8 cellular contexts compared by ENCODE assay signal in the genomic region with DNA sequence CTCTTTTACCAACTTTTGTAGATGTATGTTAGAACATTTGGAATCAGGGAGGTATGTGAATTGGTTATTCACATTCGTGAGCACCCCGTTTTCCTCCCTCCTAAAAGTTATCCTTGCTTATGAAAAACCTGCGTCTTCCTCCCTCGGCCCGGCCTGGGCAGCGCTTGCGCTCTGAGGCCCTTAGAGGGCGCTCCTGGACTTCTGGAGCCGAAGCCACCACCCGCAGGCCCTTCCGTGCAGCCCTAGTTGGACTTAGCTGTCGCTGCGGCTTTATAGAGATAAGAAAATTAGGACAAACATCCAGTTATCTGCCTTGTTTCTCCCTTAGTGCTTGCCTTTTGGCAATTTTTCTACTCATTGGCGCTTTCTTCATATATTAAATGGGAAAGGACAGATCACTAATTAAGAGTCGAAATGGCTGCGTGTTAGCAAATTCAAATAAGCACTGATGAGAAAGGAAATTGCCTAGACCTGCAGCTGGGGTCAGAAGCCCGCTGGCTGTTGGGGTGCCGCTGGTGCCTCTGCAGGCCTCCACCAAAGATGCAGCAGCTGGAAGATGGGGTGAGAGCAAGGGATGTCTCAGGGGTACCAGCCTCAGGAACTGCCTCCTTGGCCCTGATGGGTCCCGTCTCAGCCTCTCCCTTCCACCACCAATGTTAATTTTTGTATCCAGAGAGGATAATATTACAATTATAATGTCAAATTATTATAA. TPM values are rescaled to one million over a fixed set of nuclear protein-coding genes. Genes with fewer than 3 reads are reported as not detected.
DNase-seq lines count a peak whose midpoint lies in the region; ATAC-seq and TF ChIP-seq lines count a peak whose summit lies in the region.

No MANE protein-coding gene starts in this region.

- ATAC-seq in GM18511 (IDR thresholded peaks at IDR 0.05; ENCODE audit: unreplicated experiment) (peak; percentile 95), HG03280 (IDR thresholded peaks at IDR 0.05; ENCODE audit: unreplicated experiment) (peak; percentile 87), lung (ENCODE audit: insufficient read depth, low FRiP score) (peak; percentile 86)

- 10 to 12% methylated on average over 19 of the region's 19 CpGs for WGBS in lung, 2 donors

- in situ Hi-C loops in ACHN (cut with HindIII; ENCODE audit: low pct_ligation_motif_present, low pct_unique_long_range_greater_than_20kb, low sequenced_read_pairs) = no loop called here

- H3K9me3 ChIP-seq in lung (ENCODE audit: control insufficient read depth in 2 of 2, insufficient read depth in 1 of 2, low read length in 1 of 2) = no peaks in the 10 kb centered on the region

- peaks cover 0 to 8% of the 10 kb centered on the region in 2 donors for H3K4me1 ChIP-seq in lung (ENCODE audit: control insufficient read depth in 2 of 2, insufficient read depth in 2 of 2, low read length in 2 of 2)

- TF ChIP-seq CTCF in lung (IDR thresholded peaks at IDR 0.05; ENCODE audit: control extremely low read depth, extremely low read depth) = peak; percentile 72

- peak; percentile 55 for DNase-seq in ACHN
- peak; percentile 28 for DNase-seq in NCI-H526 treated with DMSO at 0.1 percent for 48 hours (lab: John Stamatoyannopoulos, UW)
- peak; percentile 74 to 84 for DNase-seq in activated CD4-positive, alpha-beta T cell treated with anti-CD3 and anti-CD28 coated beads, Interleukin-2, amount 50 U/mL, for 48 hours
- peak; percentile 77 for DNase-seq in dermis blood vessel endothelial cell
- peak; percentile 70 for DNase-seq in lung (ENCODE audit: low spot score)
- DNase-seq in stimulated activated CD8-positive, alpha-beta memory T cell treated with anti-CD3 and anti-CD28 coated beads, Interleukin-15, amount 100 ng/mL, for 24 hours (ENCODE audit: low read depth) = peak; percentile 46

- H3K36me3 ChIP-seq in lung (ENCODE audit: control insufficient read depth in 2 of 2, insufficient read depth in 2 of 2, low read length in 2 of 2) = no peaks in the 10 kb centered on the region

- H3K27me3 ChIP-seq in lung (ENCODE audit: control insufficient read depth, insufficient read depth) = peaks cover 5% of the 10 kb centered on the region

- H3K27ac ChIP-seq in lung (ENCODE audit: low read depth in 1 of 2, low read length in 1 of 2) = no peak overlapping the region

- no peak overlapping the region for H3K4me3 ChIP-seq in lung

RNA-seq across cellular contexts. Expression of gene FNDC1, which starts 5.2 kb away (rescaled TPM):
- total RNA-seq in dermis blood vessel endothelial cell = not detected in 2 replicates
- 1 to 10 TPM in 1 of 2 donors, under 1 TPM in 1; 0.40 to 8.6 TPM for total RNA-seq in lung
- polyA plus RNA-seq in lung = under 1 TPM; 0.06 to 0.23 TPM

Comparison
In these comparisons a context has a peak if more than half of its experiments do, and no peak if none do; other contexts are left out.
1. DNase-seq: peak in every context shown above with its lines; median percentile 79 in activated CD4-positive, alpha-beta T cell treated with anti-CD3 and anti-CD28 coated beads, Interleukin-2, amount 50 U/mL, for 48 hours; 77 in dermis blood vessel endothelial cell; 70 in lung; 55 in ACHN; 46 in stimulated activated CD8-positive, alpha-beta memory T cell treated with anti-CD3 and anti-CD28 coated beads, Interleukin-15, amount 100 ng/mL, for 24 hours; 28 in NCI-H526 treated with DMSO at 0.1 percent for 48 hours.